In the genomic region with DNA sequence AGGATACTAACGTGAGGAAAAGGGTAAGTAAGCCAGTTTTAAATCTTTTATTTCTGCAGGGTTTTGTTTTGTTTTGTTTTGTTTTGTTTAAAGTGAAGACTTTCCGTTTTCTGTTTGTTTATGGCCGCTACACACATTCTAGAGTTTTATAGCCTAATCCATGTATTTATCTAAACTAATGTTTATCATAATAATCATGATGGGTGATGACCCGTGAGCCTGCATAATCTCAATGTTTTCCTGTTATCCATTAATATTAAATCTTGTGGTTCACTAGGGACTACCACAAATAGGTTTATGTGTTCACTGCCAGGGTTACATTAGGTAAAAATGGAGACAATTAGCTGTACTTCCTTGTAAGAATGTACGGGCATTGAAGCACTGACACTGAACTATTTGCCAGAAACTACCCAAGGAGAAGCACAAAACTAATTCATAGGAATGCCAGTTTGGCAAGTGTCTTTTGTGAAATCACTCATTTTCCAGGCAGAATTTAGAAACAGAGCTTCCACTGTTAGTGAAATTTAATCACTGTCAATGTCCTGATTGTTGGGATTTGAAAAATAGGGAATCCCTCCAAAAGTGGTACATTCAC, we compare ENCODE assay signal across 1 cellular context.
TF ChIP-seq lines count a peak whose summit lies in the region.

No MANE protein-coding gene starts in this region.

TF ChIP-seq in SK-N-SH, 30 proteins besides CTCF, POLR2A, EP300 and RAD21:
- peak; percentile 28 for TF ChIP-seq TCF12 (IDR thresholded peaks at IDR 0.05)
- no peak for TF ChIP-seq MAX (IDR thresholded peaks at IDR 0.05; ENCODE audit: low read depth)
TF ChIP-seq in SK-N-SH: peak in this region for 1.
